9 cellular contexts compared by ENCODE assay signal in genomic region chr12:24519759-24520158, GRCh38.
"Had no signal": no experiment of that assay in that cellular context is flagged by ENCODE, and none has a peak within 500 bp of the region (broad histone marks: within the 10 kb centered on the region; RNA-seq: fewer than 3 reads in every experiment).

No MANE protein-coding gene starts in this region.

- FAIRE-seq: HepG2, HTR-8/SVneo had no signal

- DNase-seq: IMR-90, Karpas-422, Kasumi-1, KBM-7, KG1 had no signal

- H3K27ac ChIP-seq: HL-60, KMS-11 had no signal

- H3K4me2 ChIP-seq: KMS-11 had no signal

- H3K9ac ChIP-seq: KMS-11 had no signal

- ATAC-seq: HepG2 had no signal
